ENCODE assay signal across 8 cellular contexts in genomic region chr13:100608906-100609305, GRCh38.
A peak's percentile ranks its signal among the peaks of the same experiment; 100 is the strongest.
DNase-seq lines count a peak whose midpoint lies in the region; ATAC-seq and TF ChIP-seq lines count a peak whose summit lies in the region.

No MANE protein-coding gene starts in this region.

- H3K4me1 ChIP-seq in tibial artery, result no peaks in the 10 kb centered on the region
- no peaks in the 10 kb centered on the region for H3K4me1 ChIP-seq in effector memory CD4-positive, alpha-beta T cell (ENCODE audit: control insufficient read depth, insufficient read depth, low read length, poor library complexity, severe bottlenecking)

- DNase-seq in HPDE6-E6E7 (ENCODE audit: extremely low spot score) (peak; percentile 15), choroid plexus epithelial cell (ENCODE audit: low read depth) (peak; percentile 34), tibial artery (no peak), NCI-H2081 (lab: John Stamatoyannopoulos, UW) (no peak), anterior cingulate cortex (lab: John Stamatoyannopoulos, UW) (no peak)
- DNase-seq in effector memory CD4-positive, alpha-beta T cell, result no peak

- ATAC-seq in GM18502 (IDR thresholded peaks at IDR 0.05; ENCODE audit: poor library complexity, unreplicated experiment) (peak; percentile 87), GM21528 (IDR thresholded peaks at IDR 0.05; ENCODE audit: low FRiP score, unreplicated experiment) (peak; percentile 81)

- no peak overlapping the region for H3K27ac ChIP-seq in tibial artery
- H3K27ac ChIP-seq in effector memory CD4-positive, alpha-beta T cell (ENCODE audit: insufficient read depth, low read length, poor library complexity, severe bottlenecking), result no peak overlapping the region

- no peaks in the 10 kb centered on the region for H3K9me3 ChIP-seq in tibial artery
- H3K9me3 ChIP-seq in effector memory CD4-positive, alpha-beta T cell (ENCODE audit: control insufficient read depth, low read length), result no peaks in the 10 kb centered on the region

- peaks cover 0 to 10% (median 0%) of the 10 kb centered on the region in 3 donors for H3K36me3 ChIP-seq in tibial artery
- peaks cover 13% of the 10 kb centered on the region for H3K36me3 ChIP-seq in effector memory CD4-positive, alpha-beta T cell (ENCODE audit: control insufficient read depth, insufficient read depth, low read length)

- H3K4me3 ChIP-seq in choroid plexus epithelial cell (ENCODE audit: low read depth, low read length) (no peak overlapping the region), tibial artery (no peak overlapping the region)
- no peak overlapping the region for H3K4me3 ChIP-seq in effector memory CD4-positive, alpha-beta T cell (ENCODE audit: insufficient read depth, low read depth, low read length, poor library complexity, severe bottlenecking)

- TF ChIP-seq CTCF in choroid plexus epithelial cell (conservative IDR thresholded peaks at IDR 0.05; ENCODE audit: low read depth, low read length), result no peak
- no peak for TF ChIP-seq CTCF in tibial artery (IDR thresholded peaks at IDR 0.05)

- intact Hi-C loops in tibial artery (cut with DNase I; ENCODE audit: low total_unique reads), result no loop called here

- H3K27me3 ChIP-seq in tibial artery, result no peaks in the 10 kb centered on the region
- no peaks in the 10 kb centered on the region for H3K27me3 ChIP-seq in effector memory CD4-positive, alpha-beta T cell (replicated peaks; ENCODE audit: control insufficient read depth, insufficient read depth, low read length, poor library complexity, severe bottlenecking)

Comparison
In these comparisons a context has a peak if more than half of its experiments do, and no peak if none do; other contexts are left out.
1. DNase-seq: peak in HPDE6-E6E7 (single experiment) and choroid plexus epithelial cell (single experiment); none in tibial artery (0 of 2), effector memory CD4-positive, alpha-beta T cell (0 of 3), NCI-H2081 (0 of 2) and anterior cingulate cortex (0 of 58).